Comparison of ENCODE assay signal across 1 cellular context in genomic region chr20:61875221-61875885, GRCh38.
TF ChIP-seq lines count a peak whose summit lies in the region.

No MANE protein-coding gene starts in this region.

TF ChIP-seq in GM23338, 12 proteins besides CTCF, POLR2A, EP300 and RAD21 (continued from another document):
- TF ChIP-seq ZNF462 (CRISPR knock-in tag; IDR thresholded peaks at IDR 0.05) (no peak), EZH2 (IDR thresholded peaks at IDR 0.05; ENCODE audit: low read depth, unreplicated experiment) (no peak), ZNF114 (CRISPR knock-in tag; IDR thresholded peaks at IDR 0.05) (no peak), STAT1 (IDR thresholded peaks at IDR 0.05; ENCODE audit: unreplicated experiment) (no peak), ETS1 (IDR thresholded peaks at IDR 0.05) (no peak), NANOG (IDR thresholded peaks at IDR 0.05; ENCODE audit: borderline replicate concordance) (no peak), CREB1 (CRISPR knock-in tag; IDR thresholded peaks at IDR 0.05; ENCODE audit: low read depth) (no peak)
